ENCODE assay signal across 19 cellular contexts in the genomic region with DNA sequence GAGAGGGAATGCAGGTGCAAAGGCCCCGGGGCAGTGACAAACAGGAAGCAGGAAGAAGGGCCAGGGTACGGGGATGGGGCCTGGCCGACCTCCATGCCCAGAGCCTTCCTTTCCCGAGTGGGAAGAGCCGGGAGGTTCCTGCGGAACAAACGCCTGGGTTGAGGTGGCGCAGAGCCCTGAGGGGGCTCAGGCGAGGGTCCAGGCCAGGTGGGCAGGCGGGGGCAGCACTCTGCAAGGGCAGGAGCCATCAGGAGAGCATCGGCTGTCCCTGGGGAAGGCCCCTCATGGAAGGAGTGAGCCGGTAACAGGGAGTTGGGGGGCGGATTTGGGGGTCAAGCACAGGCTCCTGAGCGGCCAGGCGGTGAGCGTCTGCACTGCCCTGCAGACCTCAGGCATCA. TPM values are rescaled to one million over a fixed set of nuclear protein-coding genes. Genes with fewer than 3 reads are reported as not detected.
DNase-seq lines count a peak whose midpoint lies in the region; ATAC-seq and TF ChIP-seq lines count a peak whose summit lies in the region.
"Had no signal": no experiment of that assay in that cellular context is flagged by ENCODE, and none has a peak within 500 bp of the region (broad histone marks: within the 10 kb centered on the region; RNA-seq: fewer than 3 reads in every experiment).

No MANE protein-coding gene starts in this region.

- no peaks in the 10 kb centered on the region for H3K36me3 Mint-ChIP-seq in stimulated activated naive CD8-positive, alpha-beta T cell treated with anti-CD3 and anti-CD28 coated beads, Interleukin-15, Interleukin-2, amounts not matched to agents 100 ng/mL and 50 ng/mL, for 24 hours (ENCODE audit: low read depth)
- peaks cover 31% of the 10 kb centered on the region for H3K36me3 Mint-ChIP-seq in effector memory CD8-positive, alpha-beta T cell (ENCODE audit: insufficient read depth)

- H3K27me3 Mint-ChIP-seq in stimulated activated naive CD8-positive, alpha-beta T cell treated with anti-CD3 and anti-CD28 coated beads, Interleukin-15, Interleukin-2, amounts not matched to agents 100 ng/mL and 50 ng/mL, for 24 hours: no peaks in the 10 kb centered on the region
- H3K27me3 Mint-ChIP-seq in effector memory CD8-positive, alpha-beta T cell: peaks cover 0 to 10% of the 10 kb centered on the region in 2 donors
- no peaks in the 10 kb centered on the region for H3K27me3 Mint-ChIP-seq in stimulated activated naive CD8-positive, alpha-beta T cell treated with anti-CD3 and anti-CD28 coated beads, Interleukin-15, amount 100 ng/mL, for 72 hours

- CTCF ChIA-PET in PC-9 (lab: Charles Lee) (no interaction called here), OCI-LY7 (lab: Charles Lee; ENCODE audit: unreplicated experiment) (no interaction called here)

- peaks cover 62% of the 10 kb centered on the region for H3K4me1 Mint-ChIP-seq in stimulated activated naive CD8-positive, alpha-beta T cell treated with anti-CD3 and anti-CD28 coated beads, Interleukin-15, Interleukin-2, amounts not matched to agents 100 ng/mL and 50 ng/mL, for 24 hours (ENCODE audit: low read depth)
- peaks cover 30 to 32% of the 10 kb centered on the region in 2 donors for H3K4me1 Mint-ChIP-seq in effector memory CD8-positive, alpha-beta T cell (ENCODE audit: low read depth in 2 of 2)
- peaks cover 50% of the 10 kb centered on the region for H3K4me1 Mint-ChIP-seq in stimulated activated naive CD8-positive, alpha-beta T cell treated with anti-CD3 and anti-CD28 coated beads, Interleukin-15, amount 100 ng/mL, for 72 hours

- H3K27ac ChIP-seq in RWPE2 (ENCODE audit: poor library complexity, severe bottlenecking): no peak overlapping the region
- no peak overlapping the region for H3K27ac ChIP-seq in PC-9
- no peak overlapping the region for H3K27ac ChIP-seq in OCI-LY7 (ENCODE audit: low read depth, low read length, poor library complexity, severe bottlenecking)
- H3K27ac ChIP-seq: ascending aorta, heart left ventricle, SK-N-MC, skin epidermis, testis had no signal

- H3K4me3 Mint-ChIP-seq in stimulated activated naive CD8-positive, alpha-beta T cell treated with anti-CD3 and anti-CD28 coated beads, Interleukin-15, Interleukin-2, amounts not matched to agents 100 ng/mL and 50 ng/mL, for 24 hours: peak overlapping the region; percentile 76
- peak overlapping the region; percentile 65 to 71 for H3K4me3 Mint-ChIP-seq in effector memory CD8-positive, alpha-beta T cell
- peak overlapping the region; percentile 79 to 82 for H3K4me3 Mint-ChIP-seq in stimulated activated naive CD8-positive, alpha-beta T cell treated with anti-CD3 and anti-CD28 coated beads, Interleukin-15, amount 100 ng/mL, for 72 hours

- H3K9me3 ChIP-seq in RWPE2 (ENCODE audit: severe bottlenecking) (no peaks in the 10 kb centered on the region), PC-9 (ENCODE audit: insufficient read depth, low read depth) (no peaks in the 10 kb centered on the region), OCI-LY7 (ENCODE audit: low read length) (peaks cover 5% of the 10 kb centered on the region; the same call in 1 of the 2 replicates)
- H3K9me3 ChIP-seq: ascending aorta, heart left ventricle, testis had no signal

- H3K36me3 ChIP-seq in RWPE2 (ENCODE audit: low read depth) (no peaks in the 10 kb centered on the region), PC-9 (ENCODE audit: low read depth) (no peaks in the 10 kb centered on the region), OCI-LY7 (ENCODE audit: insufficient read depth, low read length) (no peaks in the 10 kb centered on the region)
- H3K36me3 ChIP-seq: ascending aorta, heart left ventricle had no signal

- no TSS peak for BruUV-seq in PC-9 (replicated peaks; lab: Mats Ljungman, UMichigan)
- no TSS peak for BruUV-seq in OCI-LY7 (replicated peaks; lab: Mats Ljungman, UMichigan)

- H3F3A ChIP-seq in PC-9 (ENCODE audit: insufficient read depth, low read depth): peaks cover 5% of the 10 kb centered on the region; the same call in 1 of the 2 replicates

- H3K4me1 ChIP-seq in RWPE2 (ENCODE audit: insufficient read depth, poor library complexity, severe bottlenecking) (no peaks in the 10 kb centered on the region), PC-9 (replicated peaks; ENCODE audit: insufficient read depth) (no peaks in the 10 kb centered on the region), OCI-LY7 (ENCODE audit: insufficient read depth, low read length, poor library complexity, severe bottlenecking) (no peaks in the 10 kb centered on the region)
- H3K4me1 ChIP-seq: ascending aorta, testis had no signal

- intact Hi-C loops in PC-9 (cut with micrococcal nuclease; ENCODE audit: unreplicated experiment) (no loop called here), OCI-LY7 (cut with micrococcal nuclease; ENCODE audit: unreplicated experiment) (no loop called here)

- no peaks in the 10 kb centered on the region for H3K79me2 ChIP-seq in PC-9 (ENCODE audit: low read depth)
- no peaks in the 10 kb centered on the region for H3K79me2 ChIP-seq in OCI-LY7 (ENCODE audit: insufficient read depth, low read depth, low read length)

- no peak for DNase-seq in stimulated activated naive CD8-positive, alpha-beta T cell treated with anti-CD3 and anti-CD28 coated beads, Interleukin-15, Interleukin-2, amounts not matched to agents 100 U/mL and 50 U/mL, for 24 hours
- DNase-seq in RWPE2 (ENCODE audit: low spot score) (no peak), PC-9 (no peak), OCI-LY7 (ENCODE audit: low spot score) (no peak), NCI-H187 treated with DMSO at 0.1 percent for 48 hours (lab: John Stamatoyannopoulos, UW) (no peak)
- DNase-seq in effector memory CD8-positive, alpha-beta T cell: no peak
- no peak for DNase-seq in stimulated activated naive CD8-positive, alpha-beta T cell treated with anti-CD3 and anti-CD28 coated beads, Interleukin-15, amount 100 ng/mL, for 72 hours
- DNase-seq: activated CD4-positive, alpha-beta T cell treated with anti-CD3 and anti-CD28 coated beads, Interleukin-2, amount 50 U/mL, for 48 hours; DMS 273 treated with DMSO at 0.1 percent for 48 hours; NCI-H2029 treated with DMSO at 0.1 percent for 48 hours; NCI-H526; stimulated activated CD4-positive, alpha-beta T cell treated with anti-CD3 and anti-CD28 coated beads, Interleukin-4, amount 100 ng/mL, for 24 hours; testis had no signal

- no peak overlapping the region for H3K4me3 ChIP-seq in RWPE2 (ENCODE audit: severe bottlenecking)
- H3K4me3 ChIP-seq in PC-9: no peak overlapping the region
- no peak overlapping the region for H3K4me3 ChIP-seq in OCI-LY7 (ENCODE audit: low read depth, low read length, poor library complexity, severe bottlenecking)
- H3K4me3 ChIP-seq: ascending aorta, heart left ventricle, lung, SK-N-MC, skin epidermis, testis had no signal

- H4K20me1 ChIP-seq in PC-9 (ENCODE audit: insufficient read depth) (no peaks in the 10 kb centered on the region), OCI-LY7 (ENCODE audit: insufficient read depth, low read length) (no peaks in the 10 kb centered on the region)

- TF ChIP-seq CTCF in RWPE2 (IDR thresholded peaks at IDR 0.05; ENCODE audit: poor library complexity, severe bottlenecking) (no peak), PC-9 (conservative IDR thresholded peaks at IDR 0.05) (no peak), OCI-LY7 (conservative IDR thresholded peaks at IDR 0.05; ENCODE audit: low read length) (no peak)

- H2AFZ ChIP-seq in PC-9 (no peak overlapping the region), OCI-LY7 (ENCODE audit: low read length) (no peak overlapping the region)

- ATAC-seq in stimulated activated naive CD8-positive, alpha-beta T cell treated with anti-CD3 and anti-CD28 coated beads, Interleukin-15, Interleukin-2, amounts not matched to agents 100 U/mL and 50 U/mL, for 24 hours: no peak
- ATAC-seq in RWPE2 (ENCODE audit: low read depth): peak; percentile 18; the same call in 1 of the 3 replicates
- ATAC-seq in effector memory CD8-positive, alpha-beta T cell (replicated peaks): no peak
- no peak for ATAC-seq in stimulated activated naive CD8-positive, alpha-beta T cell treated with anti-CD3 and anti-CD28 coated beads, Interleukin-15, amount 100 ng/mL, for 72 hours

- POLR2A ChIA-PET in PC-9 (lab: Charles Lee; ENCODE audit: unreplicated experiment): no interaction called here
- POLR2A ChIA-PET in OCI-LY7 (lab: Charles Lee): no interaction called here

- peak overlapping the region; percentile 22 for H3K27ac Mint-ChIP-seq in stimulated activated naive CD8-positive, alpha-beta T cell treated with anti-CD3 and anti-CD28 coated beads, Interleukin-15, Interleukin-2, amounts not matched to agents 100 ng/mL and 50 ng/mL, for 24 hours
- H3K27ac Mint-ChIP-seq in effector memory CD8-positive, alpha-beta T cell: peak overlapping the region in 1 of 2 donors; percentile 66
- H3K27ac Mint-ChIP-seq in stimulated activated naive CD8-positive, alpha-beta T cell treated with anti-CD3 and anti-CD28 coated beads, Interleukin-15, amount 100 ng/mL, for 72 hours: peak overlapping the region; percentile 23 to 50

- no peaks in the 10 kb centered on the region for H3K9me3 Mint-ChIP-seq in stimulated activated naive CD8-positive, alpha-beta T cell treated with anti-CD3 and anti-CD28 coated beads, Interleukin-15, Interleukin-2, amounts not matched to agents 100 ng/mL and 50 ng/mL, for 24 hours
- no peaks in the 10 kb centered on the region for H3K9me3 Mint-ChIP-seq in effector memory CD8-positive, alpha-beta T cell
- H3K9me3 Mint-ChIP-seq in stimulated activated naive CD8-positive, alpha-beta T cell treated with anti-CD3 and anti-CD28 coated beads, Interleukin-15, amount 100 ng/mL, for 72 hours: peaks cover 0 to 4% of the 10 kb centered on the region in 2 donors

- H3K27me3 ChIP-seq in RWPE2 (ENCODE audit: insufficient read depth, poor library complexity, severe bottlenecking) (no peaks in the 10 kb centered on the region), PC-9 (ENCODE audit: insufficient read depth, low read depth) (peaks cover 39% of the 10 kb centered on the region)
- H3K27me3 ChIP-seq: ascending aorta, testis had no signal

- H3K9me2 ChIP-seq in PC-9 (ENCODE audit: insufficient read depth): no peaks in the 10 kb centered on the region
- no peaks in the 10 kb centered on the region for H3K9me2 ChIP-seq in OCI-LY7 (ENCODE audit: insufficient read depth, low read length)

- no peak overlapping the region for H3K4me2 ChIP-seq in PC-9
- H3K4me2 ChIP-seq in OCI-LY7 (ENCODE audit: low read length): no peak overlapping the region

RNA-seq across cellular contexts. Expression of gene FBRSL1, which starts 18.1 kb away (rescaled TPM):
- total RNA-seq in PC-9 (2021) (59.5 and 76.1 TPM in 2 replicates), OCI-LY7 (2022) (83.5 and 87.8 TPM in 2 replicates)
- 8.0 and 24.6 TPM in 2 replicates for total RNA-seq in OCI-LY7 (2014; rRNA removed; shearing (Covaris generic))
